Comparison of ENCODE assay signal across 10 cellular contexts in the genomic region with DNA sequence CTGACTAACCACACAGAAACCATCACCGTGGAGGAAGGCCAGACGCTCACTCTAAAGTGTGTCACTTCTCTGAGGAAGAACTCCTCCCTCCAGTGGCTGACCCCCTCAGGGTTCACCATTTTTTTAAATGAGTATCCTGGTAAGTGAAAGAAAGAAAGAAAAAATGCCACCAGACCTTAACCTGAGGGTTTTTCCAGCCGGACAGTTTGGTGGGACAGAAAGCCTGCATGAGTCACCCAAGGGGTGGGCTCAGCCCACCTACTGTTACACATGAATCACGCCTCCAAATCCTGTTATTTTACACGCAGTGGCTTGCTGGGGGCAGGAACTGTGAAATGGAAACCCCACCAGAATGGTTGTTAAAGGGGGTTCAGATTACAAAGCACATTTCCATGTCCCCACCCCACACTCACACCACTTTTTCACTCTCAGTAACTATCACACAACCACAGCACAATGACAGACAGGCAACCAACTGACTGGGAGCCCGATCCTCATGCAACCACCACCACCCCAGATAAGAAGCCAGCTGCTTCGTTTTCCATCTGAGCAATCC. TPM values are rescaled to one million over a fixed set of nuclear protein-coding genes. Genes with fewer than 3 reads are reported as not detected.
DNase-seq lines count a peak whose midpoint lies in the region; ATAC-seq and TF ChIP-seq lines count a peak whose summit lies in the region.
"Had no signal": no experiment of that assay in that cellular context is flagged by ENCODE, and none has a peak within 500 bp of the region (broad histone marks: within the 10 kb centered on the region; RNA-seq: fewer than 3 reads in every experiment).

No MANE protein-coding gene starts in this region.

- H3K9me3 ChIP-seq in HUES48 (ENCODE audit: control insufficient read depth, insufficient read depth, low read length) = no peaks in the 10 kb centered on the region
- H3K9me3 ChIP-seq in gastrocnemius medialis = no peaks in the 10 kb centered on the region

- H3K27me3 ChIP-seq in HUES48 (ENCODE audit: control insufficient read depth, insufficient read depth, low read length) (no peaks in the 10 kb centered on the region), kidney epithelial cell (ENCODE audit: control insufficient read depth, insufficient read depth, low read length) (no peaks in the 10 kb centered on the region), gastrocnemius medialis (no peaks in the 10 kb centered on the region)

- TF ChIP-seq POLR2A in gastrocnemius medialis (IDR thresholded peaks at IDR 0.05) = no peak

- no peak for ATAC-seq in gastrocnemius medialis
- no peak for ATAC-seq in left cardiac atrium

- H3K4me3 ChIP-seq in AG09309 (ENCODE audit: control insufficient read depth, low read depth, low read length) (no peak overlapping the region; the same call in 1 of the 2 replicates), HUES48 (ENCODE audit: low read depth, low read length) (no peak overlapping the region), kidney epithelial cell (ENCODE audit: low read depth, low read length) (no peak overlapping the region), gastrocnemius medialis (no peak overlapping the region)
- H3K4me3 ChIP-seq: skin epidermis had no signal

- DNase-seq in AG09309 (ENCODE audit: low read depth) (peak; percentile 10), kidney epithelial cell (ENCODE audit: low read depth) (peak; percentile 58), gastrocnemius medialis (no peak), NCI-H446 treated with DMSO at 0.1 percent for 48 hours (lab: John Stamatoyannopoulos, UW) (no peak), NOMO-1 treated with dmso at 0.1 percent for 144 hours (lab: John Stamatoyannopoulos, UW; ENCODE audit: unreplicated experiment) (no peak), left cardiac atrium (no peak)
- DNase-seq in activated gamma-delta T cell treated with anti-CD3 and anti-CD28 coated beads, Interleukin-2, amount 50 U/mL, for 16 hours (ENCODE audit: low read depth) = peak; percentile 60
- DNase-seq: GF-D8 had no signal

- in situ Hi-C loops in gastrocnemius medialis (cut with MboI; ENCODE audit: low sequenced_read_pairs in 4 of 4) = loop anchor here in 2 of 4 donors (5.0 to 10.0 kb wide), 4 partner anchors 53 to 265 kb away; no protein-coding TSS in a partner anchor

- no peak overlapping the region for H3K9ac ChIP-seq in HUES48 (ENCODE audit: low read depth, low read length)

- intact Hi-C loops in gastrocnemius medialis (cut with DNase I; ENCODE audit: low total_unique reads) (loop anchor here (10.0 kb wide), 1 partner anchor 55 kb away; no protein-coding TSS in a partner anchor), left cardiac atrium (cut with DNase I) (loop anchor here (5.0 kb wide), 2 partner anchors 53 to 268 kb away; no protein-coding TSS in a partner anchor)

- no peaks in the 10 kb centered on the region for H3K36me3 ChIP-seq in HUES48 (ENCODE audit: control insufficient read depth, insufficient read depth, low read length)
- no peaks in the 10 kb centered on the region for H3K36me3 ChIP-seq in kidney epithelial cell (ENCODE audit: control insufficient read depth, insufficient read depth, low read length)
- H3K36me3 ChIP-seq in gastrocnemius medialis = no peaks in the 10 kb centered on the region

- peaks cover 8% of the 10 kb centered on the region for H3K4me1 ChIP-seq in HUES48 (ENCODE audit: control insufficient read depth, insufficient read depth, low read length)
- H3K4me1 ChIP-seq in gastrocnemius medialis = no peaks in the 10 kb centered on the region

- TF ChIP-seq CTCF in AG09309 (IDR thresholded peaks at IDR 0.05; ENCODE audit: control insufficient read depth, insufficient read depth, low read depth, low read length, missing control alignments) (no peak), kidney epithelial cell (IDR thresholded peaks at IDR 0.05; ENCODE audit: insufficient read depth, low read length, poor library complexity, severe bottlenecking) (no peak), gastrocnemius medialis (IDR thresholded peaks at IDR 0.05 in 4 of 5, conservative IDR thresholded peaks at IDR 0.05 in 1 of 5) (no peak)

- peak overlapping the region; percentile 80 for H3K27ac ChIP-seq in HUES48 (ENCODE audit: low read depth, low read length)
- no peak overlapping the region for H3K27ac ChIP-seq in gastrocnemius medialis

RNA-seq across cellular contexts. Expression of a gene that starts 11.9 kb away (rescaled TPM):
- total RNA-seq in kidney epithelial cell = 0.55 TPM in 1 of 2 replicates, not detected in the other
- 1 to 10 TPM in 1 of 4 donors, not detected in 3; 1.0 TPM for total RNA-seq in gastrocnemius medialis
- under 1 TPM; 0.13 to 0.27 TPM for total RNA-seq in left cardiac atrium

RNA-seq across cellular contexts. Expression of a gene that starts 32.4 kb away (rescaled TPM):
- 3.4 and 3.6 TPM in 2 replicates for total RNA-seq in kidney epithelial cell
- 1 to 10 TPM in 1 of 4 donors, under 1 TPM in 3; 0.16 to 1.3 (median 0.22) TPM for total RNA-seq in gastrocnemius medialis
- 1 to 10 TPM; 3.2 to 3.9 TPM for total RNA-seq in left cardiac atrium

Comparison
In these comparisons a context has a peak if more than half of its experiments do, and no peak if none do; other contexts are left out.
1. DNase-seq: peak in AG09309 (single experiment), activated gamma-delta T cell treated with anti-CD3 and anti-CD28 coated beads, Interleukin-2, amount 50 U/mL, for 16 hours (single experiment) and kidney epithelial cell (single experiment); none in gastrocnemius medialis (0 of 2), NCI-H446 treated with DMSO at 0.1 percent for 48 hours (single experiment), NOMO-1 treated with dmso at 0.1 percent for 144 hours (single experiment) and left cardiac atrium (single experiment).